1 cellular context compared by ENCODE assay signal in the genomic region with DNA sequence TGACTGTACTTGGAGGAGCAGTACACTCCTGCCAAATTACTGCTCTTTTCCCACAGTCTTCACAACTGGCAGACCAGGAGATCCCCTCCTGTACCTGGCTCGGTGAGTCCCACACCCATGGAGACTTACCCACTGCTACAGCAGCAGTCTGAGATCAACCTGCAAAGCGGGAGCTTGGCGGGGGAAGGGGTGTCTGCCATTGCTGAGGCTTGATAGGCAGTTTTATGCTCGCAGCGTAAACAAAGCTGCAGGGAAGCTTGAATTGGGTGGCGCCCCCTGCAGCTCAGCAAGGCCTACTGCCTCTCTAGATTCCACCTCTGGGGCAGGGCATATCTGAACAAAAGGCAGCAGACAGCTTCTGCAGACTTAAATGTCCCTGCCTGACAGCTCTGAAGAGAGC.
TF ChIP-seq lines count a peak whose summit lies in the region.

No MANE protein-coding gene starts in this region.

TF ChIP-seq in H1, 55 proteins besides CTCF, POLR2A, EP300 and RAD21:
- TF ChIP-seq YY1 (IDR thresholded peaks at IDR 0.05; ENCODE audit: low read depth, low read length) (peak; percentile 63), PHF8 (conservative IDR thresholded peaks at IDR 0.05; ENCODE audit: low read depth, low read length) (0 out of 2 replicates have a peak, but pooled peaks have one; percentile 23), RBBP5 (IDR thresholded peaks at IDR 0.05; ENCODE audit: borderline replicate concordance, low read depth, low read length) (peak; percentile 85; the same call in 1 of the 2 replicates), ASH2L (IDR thresholded peaks at IDR 0.05; ENCODE audit: low read length) (peak; percentile 93), TAF1 (IDR thresholded peaks at IDR 0.05; ENCODE audit: low read depth, low read length) (peak; percentile 54; the same call in 1 of the 2 replicates)
